1 cellular context compared by ENCODE assay signal in genomic region chr2:230913406-230913805, GRCh38.
TF ChIP-seq lines count a peak whose summit lies in the region.

No MANE protein-coding gene starts in this region.

TF ChIP-seq in GM12878, 131 proteins besides CTCF, POLR2A, EP300 and RAD21 (continued from another document):
- TF ChIP-seq E2F4 (IDR thresholded peaks at IDR 0.05; ENCODE audit: low read depth, low read length) (no peak), ATF7 (IDR thresholded peaks at IDR 0.05; ENCODE audit: low read depth) (no peak), POU2F2 (IDR thresholded peaks at IDR 0.05; ENCODE audit: borderline replicate concordance, low read depth, low read length) (no peak), STAT1 (conservative IDR thresholded peaks at IDR 0.05) (no peak), SMARCA5 (IDR thresholded peaks at IDR 0.05) (peak; percentile 37; the same call in 1 of the 2 replicates), KAT2A (conservative IDR thresholded peaks at IDR 0.05; ENCODE audit: control insufficient read depth, low read depth, low read length) (no peak), SIX5 (IDR thresholded peaks at IDR 0.05; ENCODE audit: low read depth, low read length, severe bottlenecking) (no peak), CHD2 (IDR thresholded peaks at IDR 0.05; ENCODE audit: borderline replicate concordance, low read depth, low read length) (no peak), SMAD5 (IDR thresholded peaks at IDR 0.05; ENCODE audit: low read depth) (no peak), SREBF1 (IDR thresholded peaks at IDR 0.05; ENCODE audit: low read length) (no peak), ZZZ3 (IDR thresholded peaks at IDR 0.05; ENCODE audit: control insufficient read depth, insufficient read length, low read depth) (no peak), ZNF274 (IDR thresholded peaks at IDR 0.05; ENCODE audit: insufficient read depth, insufficient read length) (no peak), RUNX3 (IDR thresholded peaks at IDR 0.05; ENCODE audit: low read length) (peak; percentile 72), RAD51 (IDR thresholded peaks at IDR 0.05) (no peak), BCL3 (IDR thresholded peaks at IDR 0.05; ENCODE audit: borderline replicate concordance, insufficient read depth, low read depth, low read length, poor library complexity, severe bottlenecking) (no peak), SMC3 (IDR thresholded peaks at IDR 0.05; ENCODE audit: borderline replicate concordance, low read length) (peak; percentile 26; the same call in 1 of the 2 replicates), ZSCAN29 (IDR thresholded peaks at IDR 0.05) (no peak), PRDM15 (CRISPR knock-in tag; IDR thresholded peaks at IDR 0.05) (no peak), ZNF687 (IDR thresholded peaks at IDR 0.05) (no peak), BHLHE40 (IDR thresholded peaks at IDR 0.05; ENCODE audit: borderline replicate concordance in 1 of 2, low read depth in 2 of 2, low read length in 1 of 2) (no peak), MLLT1 (IDR thresholded peaks at IDR 0.05) (no peak), NR2F1 (conservative IDR thresholded peaks at IDR 0.05) (no peak), POLR2AphosphoS5 (IDR thresholded peaks at IDR 0.05; ENCODE audit: low read length) (no peak), JUNB (IDR thresholded peaks at IDR 0.05) (no peak), RBBP5 (conservative IDR thresholded peaks at IDR 0.05) (no peak)
